Comparison of ENCODE assay signal across 8 cellular contexts in genomic region chr9:91758491-91758981, GRCh38.
DNase-seq lines count a peak whose midpoint lies in the region; ATAC-seq lines count a peak whose summit lies in the region.

No MANE protein-coding gene starts in this region.

- H3K4me3 ChIP-seq in Jurkat, Clone E6-1 (ENCODE audit: low read length): no peak overlapping the region

- CTCF ChIA-PET in activated CD4-positive, alpha-beta memory T cell treated with anti-CD3 and anti-CD28 coated beads, Interleukin-2, amount 10 ng/mL, durations not matched to agents 7 days and 5 days (lab: Charles Lee): interaction anchor here (0.6 to 2.1 kb wide), 17 partner anchors 12 to 974 kb away, joined by 3 to 8 read pairs (median 4); no protein-coding TSS in a partner anchor

- peak; percentile 65 for ATAC-seq in GM21390 (IDR thresholded peaks at IDR 0.05; ENCODE audit: unreplicated experiment)
- ATAC-seq in left ventricle myocardium superior: no peak
- ATAC-seq in stimulated activated effector memory CD8-positive, alpha-beta T cell treated with anti-CD3 and anti-CD28 coated beads, Interleukin-12 subunit alpha, Interleukin-12 subunit beta, amount 100 ng/mL, for 72 hours: peak; percentile 70
- ATAC-seq in naive thymus-derived CD8-positive, alpha-beta T cell: no peak

- peak; percentile 16 for DNase-seq in NCI-H345 (lab: John Stamatoyannopoulos, UW)
- no peak for DNase-seq in NCI-H345 treated with DMSO at 0.1 percent for 48 hours (lab: John Stamatoyannopoulos, UW; ENCODE audit: unreplicated experiment)
- DNase-seq in Jurkat, Clone E6-1 (ENCODE audit: low read depth, low spot score): peak; percentile 26
- peak; percentile 49 for DNase-seq in activated CD4-positive, alpha-beta memory T cell treated with anti-CD3 and anti-CD28 coated beads, Interleukin-2, amount 10 ng/mL, durations not matched to agents 7 days and 5 days
- DNase-seq in left ventricle myocardium superior: peak; percentile 41
- DNase-seq in stimulated activated effector memory CD8-positive, alpha-beta T cell treated with anti-CD3 and anti-CD28 coated beads, Interleukin-12 subunit alpha, Interleukin-12 subunit beta, amount 100 ng/mL, for 72 hours (ENCODE audit: low spot score in 2 of 2): peak; percentile 33 to 80
- no peak for DNase-seq in naive thymus-derived CD8-positive, alpha-beta T cell

- no peaks in the 10 kb centered on the region for H3K4me1 Mint-ChIP-seq in activated CD4-positive, alpha-beta memory T cell treated with anti-CD3 and anti-CD28 coated beads, Interleukin-2, amount 10 ng/mL, durations not matched to agents 7 days and 5 days
- H3K4me1 Mint-ChIP-seq in stimulated activated effector memory CD8-positive, alpha-beta T cell treated with anti-CD3 and anti-CD28 coated beads, Interleukin-12 subunit alpha, Interleukin-12 subunit beta, amount 100 ng/mL, for 72 hours: peaks cover 6% of the 10 kb centered on the region
- no peaks in the 10 kb centered on the region for H3K4me1 Mint-ChIP-seq in naive thymus-derived CD8-positive, alpha-beta T cell

- POLR2A ChIA-PET in activated CD4-positive, alpha-beta memory T cell treated with anti-CD3 and anti-CD28 coated beads, Interleukin-2, amount 10 ng/mL, durations not matched to agents 7 days and 5 days (lab: Charles Lee): interaction anchor here (1.1 kb wide), 1 partner anchor 356 kb away, joined by 3 read pairs; no protein-coding TSS in a partner anchor
- POLR2A ChIA-PET in naive thymus-derived CD8-positive, alpha-beta T cell (lab: Charles Lee): no interaction called here

- H3K27me3 Mint-ChIP-seq in activated CD4-positive, alpha-beta memory T cell treated with anti-CD3 and anti-CD28 coated beads, Interleukin-2, amount 10 ng/mL, durations not matched to agents 7 days and 5 days: peaks cover 16% of the 10 kb centered on the region
- H3K27me3 Mint-ChIP-seq in naive thymus-derived CD8-positive, alpha-beta T cell: peaks cover 3 to 20% (median 7%) of the 10 kb centered on the region in 5 donors

- H3K27ac Mint-ChIP-seq in activated CD4-positive, alpha-beta memory T cell treated with anti-CD3 and anti-CD28 coated beads, Interleukin-2, amount 10 ng/mL, durations not matched to agents 7 days and 5 days: no peak overlapping the region
- no peak overlapping the region for H3K27ac Mint-ChIP-seq in stimulated activated effector memory CD8-positive, alpha-beta T cell treated with anti-CD3 and anti-CD28 coated beads, Interleukin-12 subunit alpha, Interleukin-12 subunit beta, amount 100 ng/mL, for 72 hours
- peak overlapping the region in 1 of 10 donors; percentile 35 for H3K27ac Mint-ChIP-seq in naive thymus-derived CD8-positive, alpha-beta T cell

- H3K9me3 Mint-ChIP-seq in activated CD4-positive, alpha-beta memory T cell treated with anti-CD3 and anti-CD28 coated beads, Interleukin-2, amount 10 ng/mL, durations not matched to agents 7 days and 5 days: no peaks in the 10 kb centered on the region
- H3K9me3 Mint-ChIP-seq in stimulated activated effector memory CD8-positive, alpha-beta T cell treated with anti-CD3 and anti-CD28 coated beads, Interleukin-12 subunit alpha, Interleukin-12 subunit beta, amount 100 ng/mL, for 72 hours: no peaks in the 10 kb centered on the region
- peaks cover 0 to 10% (median 0%) of the 10 kb centered on the region in 9 donors for H3K9me3 Mint-ChIP-seq in naive thymus-derived CD8-positive, alpha-beta T cell

- no peaks in the 10 kb centered on the region for H3K36me3 Mint-ChIP-seq in activated CD4-positive, alpha-beta memory T cell treated with anti-CD3 and anti-CD28 coated beads, Interleukin-2, amount 10 ng/mL, durations not matched to agents 7 days and 5 days (ENCODE audit: low read depth)
- H3K36me3 Mint-ChIP-seq in stimulated activated effector memory CD8-positive, alpha-beta T cell treated with anti-CD3 and anti-CD28 coated beads, Interleukin-12 subunit alpha, Interleukin-12 subunit beta, amount 100 ng/mL, for 72 hours: no peaks in the 10 kb centered on the region
- H3K36me3 Mint-ChIP-seq in naive thymus-derived CD8-positive, alpha-beta T cell: peaks cover 0 to 10% (median 0%) of the 10 kb centered on the region in 3 donors

- intact Hi-C loops in left ventricle myocardium superior (cut with micrococcal nuclease): no loop called here

- H3K4me3 Mint-ChIP-seq in activated CD4-positive, alpha-beta memory T cell treated with anti-CD3 and anti-CD28 coated beads, Interleukin-2, amount 10 ng/mL, durations not matched to agents 7 days and 5 days: no peak overlapping the region
- H3K4me3 Mint-ChIP-seq in stimulated activated effector memory CD8-positive, alpha-beta T cell treated with anti-CD3 and anti-CD28 coated beads, Interleukin-12 subunit alpha, Interleukin-12 subunit beta, amount 100 ng/mL, for 72 hours: no peak overlapping the region
- no peak overlapping the region for H3K4me3 Mint-ChIP-seq in naive thymus-derived CD8-positive, alpha-beta T cell

Comparison
In these comparisons a context has a peak if more than half of its experiments do, and no peak if none do; other contexts are left out.
1. DNase-seq: peak in NCI-H345 (single experiment), Jurkat, Clone E6-1 (single experiment), activated CD4-positive, alpha-beta memory T cell treated with anti-CD3 and anti-CD28 coated beads, Interleukin-2, amount 10 ng/mL, durations not matched to agents 7 days and 5 days (single experiment), left ventricle myocardium superior (single experiment) and stimulated activated effector memory CD8-positive, alpha-beta T cell treated with anti-CD3 and anti-CD28 coated beads, Interleukin-12 subunit alpha, Interleukin-12 subunit beta, amount 100 ng/mL, for 72 hours (2 of 2); none in NCI-H345 treated with DMSO at 0.1 percent for 48 hours (single experiment) and naive thymus-derived CD8-positive, alpha-beta T cell (0 of 10).
2. ATAC-seq: peak in GM21390 (single experiment) and stimulated activated effector memory CD8-positive, alpha-beta T cell treated with anti-CD3 and anti-CD28 coated beads, Interleukin-12 subunit alpha, Interleukin-12 subunit beta, amount 100 ng/mL, for 72 hours (single experiment); none in left ventricle myocardium superior (single experiment) and naive thymus-derived CD8-positive, alpha-beta T cell (0 of 2).